Comparison of ENCODE assay signal across 10 cellular contexts in genomic region chr3:186193534-186194450, GRCh38.
DNase-seq lines count a peak whose midpoint lies in the region; ATAC-seq and TF ChIP-seq lines count a peak whose summit lies in the region.
"Had no signal": no experiment of that assay in that cellular context is flagged by ENCODE, and none has a peak within 500 bp of the region (broad histone marks: within the 10 kb centered on the region; RNA-seq: fewer than 3 reads in every experiment).

No MANE protein-coding gene starts in this region.

- ATAC-seq in activated CD4-positive, alpha-beta T cell treated with anti-CD3 and anti-CD28 coated beads for 36 hours: peak; percentile 26
- peak; percentile 81 to 85 for ATAC-seq in lower lobe of right lung
- ATAC-seq in GM21723 (IDR thresholded peaks at IDR 0.05; ENCODE audit: unreplicated experiment): no peak
- no peak for ATAC-seq in GM19452 (IDR thresholded peaks at IDR 0.05; ENCODE audit: unreplicated experiment)
- no peak for ATAC-seq in GM21786 (IDR thresholded peaks at IDR 0.05; ENCODE audit: unreplicated experiment)

- no peak for TF ChIP-seq POLR2A in suprapubic skin (IDR thresholded peaks at IDR 0.05)

- no peak overlapping the region for H3K4me3 Mint-ChIP-seq in activated CD4-positive, alpha-beta T cell treated with anti-CD3 and anti-CD28 coated beads for 36 hours

- DNase-seq in activated CD4-positive, alpha-beta T cell treated with anti-CD3 and anti-CD28 coated beads for 36 hours: peak; percentile 11
- DNase-seq in activated CD4-positive, alpha-beta T cell treated with anti-CD3 and anti-CD28 coated beads, Interleukin-2, amount 50 U/mL, for 4 hours: no peak
- DNase-seq in lower lobe of right lung (peak; percentile 61), suprapubic skin (ENCODE audit: low spot score in 2 of 2) (no peak)
- DNase-seq: MG63 had no signal

- H3K36me3 ChIP-seq in ectodermal cell (ENCODE audit: control insufficient read depth, insufficient read depth, low read length): no peaks in the 10 kb centered on the region
- H3K36me3 ChIP-seq in lower lobe of right lung: no peaks in the 10 kb centered on the region
- H3K36me3 ChIP-seq in suprapubic skin: no peaks in the 10 kb centered on the region
- H3K36me3 ChIP-seq: adrenal gland, MG63 had no signal

- H3K4me3 ChIP-seq in ectodermal cell (ENCODE audit: insufficient read depth, low read depth, low read length) (peak overlapping the region; percentile 44), lower lobe of right lung (peak overlapping the region; percentile 41), suprapubic skin (peak overlapping the region; percentile 46)
- H3K4me3 ChIP-seq: MG63 had no signal

- intact Hi-C loops in activated CD4-positive, alpha-beta T cell treated with anti-CD3 and anti-CD28 coated beads for 36 hours (cut with DNase I, micrococcal nuclease): no loop called here
- intact Hi-C loops in lower lobe of right lung (cut with DNase I): no loop called here

- H3K9me3 ChIP-seq in ectodermal cell (ENCODE audit: control insufficient read depth, low read length) (no peaks in the 10 kb centered on the region), lower lobe of right lung (no peaks in the 10 kb centered on the region), suprapubic skin (no peaks in the 10 kb centered on the region)
- H3K9me3 ChIP-seq: adrenal gland, MG63 had no signal

- H3K36me3 Mint-ChIP-seq in activated CD4-positive, alpha-beta T cell treated with anti-CD3 and anti-CD28 coated beads for 36 hours (ENCODE audit: low read depth): no peaks in the 10 kb centered on the region

- peaks cover 6% of the 10 kb centered on the region for H3K4me1 ChIP-seq in ectodermal cell (ENCODE audit: control insufficient read depth, insufficient read depth, low read length)
- H3K4me1 ChIP-seq in lower lobe of right lung: peaks cover 11% of the 10 kb centered on the region
- peaks cover 12% of the 10 kb centered on the region for H3K4me1 ChIP-seq in suprapubic skin
- H3K4me1 ChIP-seq: adrenal gland had no signal

- H3K4me1 Mint-ChIP-seq in activated CD4-positive, alpha-beta T cell treated with anti-CD3 and anti-CD28 coated beads for 36 hours: peaks cover 7% of the 10 kb centered on the region

- no peaks in the 10 kb centered on the region for H3K9me3 Mint-ChIP-seq in activated CD4-positive, alpha-beta T cell treated with anti-CD3 and anti-CD28 coated beads for 36 hours (ENCODE audit: low read depth)

- CTCF ChIA-PET in activated CD4-positive, alpha-beta T cell treated with anti-CD3 and anti-CD28 coated beads for 36 hours (lab: Charles Lee): interaction anchor here (1.0 kb wide), 1 partner anchor 8 kb away, joined by 3 read pairs; no protein-coding TSS in a partner anchor

- TF ChIP-seq EP300 in suprapubic skin (IDR thresholded peaks at IDR 0.05): no peak

- H3K27ac Mint-ChIP-seq in activated CD4-positive, alpha-beta T cell treated with anti-CD3 and anti-CD28 coated beads for 36 hours: no peak overlapping the region

- H3K27ac ChIP-seq in ectodermal cell (ENCODE audit: insufficient read depth, low read depth, low read length, poor library complexity, severe bottlenecking) (no peak overlapping the region), lower lobe of right lung (no peak overlapping the region), suprapubic skin (no peak overlapping the region)
- H3K27ac ChIP-seq: adrenal gland had no signal

- H3K27me3 ChIP-seq in ectodermal cell (ENCODE audit: control insufficient read depth, insufficient read depth, low read length, poor library complexity, severe bottlenecking) (peaks cover 98% of the 10 kb centered on the region), lower lobe of right lung (ENCODE audit: low read depth) (peaks cover 23% of the 10 kb centered on the region), suprapubic skin (peaks cover 16% of the 10 kb centered on the region)
- H3K27me3 ChIP-seq: adrenal gland, MG63 had no signal

- POLR2A ChIA-PET in activated CD4-positive, alpha-beta T cell treated with anti-CD3 and anti-CD28 coated beads for 36 hours (lab: Charles Lee): no interaction called here

- TF ChIP-seq CTCF in lower lobe of right lung (IDR thresholded peaks at IDR 0.05) (no peak), suprapubic skin (IDR thresholded peaks at IDR 0.05) (no peak)

- 2% methylated on average over 75 of the region's 75 CpGs for WGBS in ectodermal cell, 2 experiments
- 23% methylated on average over 21 of the region's 75 CpGs for WGBS in suprapubic skin

- peaks cover 23% of the 10 kb centered on the region for H3K27me3 Mint-ChIP-seq in activated CD4-positive, alpha-beta T cell treated with anti-CD3 and anti-CD28 coated beads for 36 hours

Comparison
In these comparisons a context has a peak if more than half of its experiments do, and no peak if none do; other contexts are left out.
1. DNase-seq: peak in activated CD4-positive, alpha-beta T cell treated with anti-CD3 and anti-CD28 coated beads for 36 hours (single experiment) and lower lobe of right lung (single experiment); none in activated CD4-positive, alpha-beta T cell treated with anti-CD3 and anti-CD28 coated beads, Interleukin-2, amount 50 U/mL, for 4 hours (0 of 2) and suprapubic skin (0 of 2).
2. ATAC-seq: peak in activated CD4-positive, alpha-beta T cell treated with anti-CD3 and anti-CD28 coated beads for 36 hours (single experiment) and lower lobe of right lung (2 of 2); none in GM21723 (single experiment), GM19452 (single experiment) and GM21786 (single experiment).
3. Peak in every context shown above with its lines, with median percentiles within 50 percentile points of each other: H3K4me3 ChIP-seq.